Comparison of ENCODE assay signal across 16 cellular contexts in genomic region chr6:162532283-162533008, GRCh38.
A peak's percentile ranks its signal among the peaks of the same experiment; 100 is the strongest.
DNase-seq lines count a peak whose midpoint lies in the region; FAIRE-seq and TF ChIP-seq lines count a peak whose summit lies in the region.
"Had no signal": no experiment of that assay in that cellular context is flagged by ENCODE, and none has a peak within 500 bp of the region (broad histone marks: within the 10 kb centered on the region; RNA-seq: fewer than 3 reads in every experiment).

No MANE protein-coding gene starts in this region.

- no peak overlapping the region for H3K4me3 ChIP-seq in neural cell (ENCODE audit: low read length)
- H3K4me3 ChIP-seq in MG63: no peak overlapping the region

- H3K36me3 ChIP-seq in neural cell (ENCODE audit: insufficient read depth, low read length) (no peaks in the 10 kb centered on the region), MG63 (no peaks in the 10 kb centered on the region)

- no peaks in the 10 kb centered on the region for H4K20me1 ChIP-seq in neural cell (ENCODE audit: insufficient read depth)

- H3K9me3 Mint-ChIP-seq in glutamatergic neuron (ENCODE audit: unreplicated experiment): no peaks in the 10 kb centered on the region
- H3K9me3 Mint-ChIP-seq: CD8-positive, alpha-beta T cell had no signal

- no peak overlapping the region for H2AFZ ChIP-seq in neural cell (ENCODE audit: low read depth, low read length)

- peaks cover 2% of the 10 kb centered on the region for H3K27me3 Mint-ChIP-seq in glutamatergic neuron (ENCODE audit: unreplicated experiment)
- H3K27me3 Mint-ChIP-seq: B cell had no signal

- H3K9me3 ChIP-seq in neural cell (ENCODE audit: low read length) (no peaks in the 10 kb centered on the region), MG63 (no peaks in the 10 kb centered on the region)

- peak overlapping the region; percentile 2 for H3K9ac ChIP-seq in neural cell (ENCODE audit: low read length)

- H3K27ac Mint-ChIP-seq in glutamatergic neuron (ENCODE audit: unreplicated experiment): peak overlapping the region; percentile 60
- H3K27ac Mint-ChIP-seq: B cell; CD8-positive, alpha-beta T cell had no signal

- no peak overlapping the region for H3K4me2 ChIP-seq in neural cell (ENCODE audit: low read length)

- TF ChIP-seq CTCF in glutamatergic neuron (IDR thresholded peaks at IDR 0.05; ENCODE audit: partially characterized antibody, unreplicated experiment) (no peak), neural cell (IDR thresholded peaks at IDR 0.05; ENCODE audit: poor library complexity, severe bottlenecking) (no peak)

- H3K4me3 Mint-ChIP-seq in glutamatergic neuron (ENCODE audit: unreplicated experiment): peak overlapping the region; percentile 74
- H3K4me3 Mint-ChIP-seq: B cell; CD8-positive, alpha-beta T cell had no signal

- no peaks in the 10 kb centered on the region for H3K36me3 Mint-ChIP-seq in glutamatergic neuron (ENCODE audit: unreplicated experiment)
- H3K36me3 Mint-ChIP-seq: CD8-positive, alpha-beta T cell had no signal

- no peaks in the 10 kb centered on the region for H3F3A ChIP-seq in neural cell (ENCODE audit: insufficient read depth, low read length, poor library complexity, severe bottlenecking)

- DNase-seq in ELF-1 (ENCODE audit: low read depth, low spot score): peak; percentile 33
- peak; percentile 39 for DNase-seq in NCI-H69 (lab: John Stamatoyannopoulos, UW)
- DNase-seq in glutamatergic neuron: peak; percentile 45
- no peak for DNase-seq in frontal cortex (ENCODE audit: low spot score in 2 of 2)
- DNase-seq in MG63: no peak
- DNase-seq in NCI-H1048 (lab: John Stamatoyannopoulos, UW): no peak
- no peak for DNase-seq in NCI-H446 (lab: John Stamatoyannopoulos, UW)
- DNase-seq: CD8-positive, alpha-beta T cell; DMS79; HCEC 1CT; NCI-H2029 treated with DMSO at 0.1 percent for 48 hours; NCI-H524 had no signal

- peak; percentile 56 for TF ChIP-seq EP300 in neural cell (conservative IDR thresholded peaks at IDR 0.05; ENCODE audit: poor library complexity, severe bottlenecking)

- no peaks in the 10 kb centered on the region for H3K27me3 ChIP-seq in neural cell (ENCODE audit: insufficient read depth, low read depth, low read length)
- H3K27me3 ChIP-seq in MG63: no peaks in the 10 kb centered on the region

- H3K27ac ChIP-seq in neural cell (ENCODE audit: low read length): peak overlapping the region; percentile 67
- H3K27ac ChIP-seq: HL-60 had no signal

- peaks cover 17% of the 10 kb centered on the region for H3K4me1 Mint-ChIP-seq in glutamatergic neuron (ENCODE audit: low read depth, unreplicated experiment)
- H3K4me1 Mint-ChIP-seq: B cell had no signal

- no peaks in the 10 kb centered on the region for H3K79me2 ChIP-seq in neural cell (replicated peaks; ENCODE audit: insufficient read depth, low read length)

- FAIRE-seq in frontal cortex (lab: Jason Lieb, UNC): no peak
- FAIRE-seq: HTR-8/SVneo had no signal

- TF ChIP-seq RAD21 in neural cell (conservative IDR thresholded peaks at IDR 0.05): peak; percentile 20

- H3K9me2 ChIP-seq in neural cell (ENCODE audit: insufficient read depth, low read length): no peaks in the 10 kb centered on the region

TF ChIP-seq in neural cell, 6 proteins besides CTCF, POLR2A, EP300 and RAD21:
- TF ChIP-seq REST (IDR thresholded peaks at IDR 0.05; ENCODE audit: borderline replicate concordance) (peak; percentile 62), EZH2 (IDR thresholded peaks at IDR 0.05; ENCODE audit: borderline replicate concordance, insufficient read depth, low read length, poor library complexity, severe bottlenecking) (no peak), SMC3 (conservative IDR thresholded peaks at IDR 0.05; ENCODE audit: poor library complexity) (no peak), MXI1 (conservative IDR thresholded peaks at IDR 0.05; ENCODE audit: poor library complexity, severe bottlenecking) (no peak), POLR2AphosphoS5 (IDR thresholded peaks at IDR 0.05) (peak; percentile 58), TAF1 (IDR thresholded peaks at IDR 0.05; ENCODE audit: low read depth) (no peak)

Comparison
In these comparisons a context has a peak if more than half of its experiments do, and no peak if none do; other contexts are left out.
1. DNase-seq: peak in ELF-1 (single experiment), NCI-H69 (single experiment) and glutamatergic neuron (single experiment); none in frontal cortex (0 of 2), MG63 (single experiment), NCI-H1048 (single experiment) and NCI-H446 (0 of 2).